ENCODE assay signal across 1 cellular context in genomic region chr13:27965343-27965739, GRCh38.
TF ChIP-seq lines count a peak whose summit lies in the region.

No MANE protein-coding gene starts in this region.

TF ChIP-seq in WTC11, 78 proteins besides CTCF, POLR2A, EP300 and RAD21 (continued from another document):
- TF ChIP-seq, protein P1, sequence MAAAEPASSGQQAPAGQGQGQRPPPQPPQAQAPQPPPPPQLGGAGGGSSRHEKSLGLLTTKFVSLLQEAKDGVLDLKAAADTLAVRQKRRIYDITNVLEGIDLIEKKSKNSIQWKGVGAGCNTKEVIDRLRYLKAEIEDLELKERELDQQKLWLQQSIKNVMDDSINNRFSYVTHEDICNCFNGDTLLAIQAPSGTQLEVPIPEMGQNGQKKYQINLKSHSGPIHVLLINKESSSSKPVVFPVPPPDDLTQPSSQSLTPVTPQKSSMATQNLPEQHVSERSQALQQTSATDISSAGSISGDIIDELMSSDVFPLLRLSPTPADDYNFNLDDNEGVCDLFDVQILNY (CRISPR knock-in tag; IDR thresholded peaks at IDR 0.05), result no peak
- TF ChIP-seq, protein P2, sequence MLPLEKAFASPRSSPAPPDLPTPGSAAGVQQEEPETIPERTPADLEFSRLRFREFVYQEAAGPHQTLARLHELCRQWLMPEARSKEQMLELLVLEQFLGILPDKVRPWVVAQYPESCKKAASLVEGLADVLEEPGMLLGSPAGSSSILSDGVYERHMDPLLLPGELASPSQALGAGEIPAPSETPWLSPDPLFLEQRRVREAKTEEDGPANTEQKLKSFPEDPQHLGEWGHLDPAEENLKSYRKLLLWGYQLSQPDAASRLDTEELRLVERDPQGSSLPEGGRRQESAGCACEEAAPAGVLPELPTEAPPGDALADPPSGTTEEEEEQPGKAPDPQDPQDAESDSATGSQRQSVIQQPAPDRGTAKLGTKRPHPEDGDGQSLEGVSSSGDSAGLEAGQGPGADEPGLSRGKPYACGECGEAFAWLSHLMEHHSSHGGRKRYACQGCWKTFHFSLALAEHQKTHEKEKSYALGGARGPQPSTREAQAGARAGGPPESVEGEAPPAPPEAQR (CRISPR knock-in tag; IDR thresholded peaks at IDR 0.05), result no peak
- no peak for TF ChIP-seq TEAD4 (CRISPR knock-in tag; IDR thresholded peaks at IDR 0.05)
- no peak for TF ChIP-seq ELF4 (CRISPR knock-in tag; IDR thresholded peaks at IDR 0.05; ENCODE audit: low read depth)
- TF ChIP-seq ZNF423 (CRISPR knock-in tag; IDR thresholded peaks at IDR 0.05), result no peak
- TF ChIP-seq TP53 (CRISPR knock-in tag; IDR thresholded peaks at IDR 0.05), result no peak
- TF ChIP-seq, protein P3, sequence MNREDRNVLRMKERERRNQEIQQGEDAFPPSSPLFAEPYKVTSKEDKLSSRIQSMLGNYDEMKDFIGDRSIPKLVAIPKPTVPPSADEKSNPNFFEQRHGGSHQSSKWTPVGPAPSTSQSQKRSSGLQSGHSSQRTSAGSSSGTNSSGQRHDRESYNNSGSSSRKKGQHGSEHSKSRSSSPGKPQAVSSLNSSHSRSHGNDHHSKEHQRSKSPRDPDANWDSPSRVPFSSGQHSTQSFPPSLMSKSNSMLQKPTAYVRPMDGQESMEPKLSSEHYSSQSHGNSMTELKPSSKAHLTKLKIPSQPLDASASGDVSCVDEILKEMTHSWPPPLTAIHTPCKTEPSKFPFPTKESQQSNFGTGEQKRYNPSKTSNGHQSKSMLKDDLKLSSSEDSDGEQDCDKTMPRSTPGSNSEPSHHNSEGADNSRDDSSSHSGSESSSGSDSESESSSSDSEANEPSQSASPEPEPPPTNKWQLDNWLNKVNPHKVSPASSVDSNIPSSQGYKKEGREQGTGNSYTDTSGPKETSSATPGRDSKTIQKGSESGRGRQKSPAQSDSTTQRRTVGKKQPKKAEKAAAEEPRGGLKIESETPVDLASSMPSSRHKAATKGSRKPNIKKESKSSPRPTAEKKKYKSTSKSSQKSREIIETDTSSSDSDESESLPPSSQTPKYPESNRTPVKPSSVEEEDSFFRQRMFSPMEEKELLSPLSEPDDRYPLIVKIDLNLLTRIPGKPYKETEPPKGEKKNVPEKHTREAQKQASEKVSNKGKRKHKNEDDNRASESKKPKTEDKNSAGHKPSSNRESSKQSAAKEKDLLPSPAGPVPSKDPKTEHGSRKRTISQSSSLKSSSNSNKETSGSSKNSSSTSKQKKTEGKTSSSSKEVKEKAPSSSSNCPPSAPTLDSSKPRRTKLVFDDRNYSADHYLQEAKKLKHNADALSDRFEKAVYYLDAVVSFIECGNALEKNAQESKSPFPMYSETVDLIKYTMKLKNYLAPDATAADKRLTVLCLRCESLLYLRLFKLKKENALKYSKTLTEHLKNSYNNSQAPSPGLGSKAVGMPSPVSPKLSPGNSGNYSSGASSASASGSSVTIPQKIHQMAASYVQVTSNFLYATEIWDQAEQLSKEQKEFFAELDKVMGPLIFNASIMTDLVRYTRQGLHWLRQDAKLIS (CRISPR knock-in tag; IDR thresholded peaks at IDR 0.05; ENCODE audit: borderline replicate concordance), result no peak
